8 cellular contexts compared by ENCODE assay signal in genomic region chr4:186726150-186726439, GRCh38. TPM values are rescaled to one million over a fixed set of nuclear protein-coding genes. Genes with fewer than 3 reads are reported as not detected.
A peak's percentile ranks its signal among the peaks of the same experiment; 100 is the strongest.
DNase-seq lines count a peak whose midpoint lies in the region; ATAC-seq and TF ChIP-seq lines count a peak whose summit lies in the region.

No MANE protein-coding gene starts in this region.

- POLR2A ChIA-PET in HEK293 (lab: Yijun Ruan, JAX), result interaction anchor here (0.6 kb wide), 1 partner anchor 119 kb away, joined by 4 read pairs; no protein-coding TSS in a partner anchor

- no peaks in the 10 kb centered on the region for H3K36me3 ChIP-seq in HEK293 (ENCODE audit: control insufficient read depth in 2 of 2, insufficient read depth in 1 of 2, low read length in 2 of 2)
- H3K36me3 ChIP-seq in skeletal muscle tissue (ENCODE audit: control insufficient read depth in 3 of 3, insufficient read depth in 3 of 3, low read length in 3 of 3), result no peaks in the 10 kb centered on the region

- no peaks in the 10 kb centered on the region for H3K4me1 Mint-ChIP-seq in activated T-helper 2 cell treated with anti-CD3 and anti-CD28 coated beads, Interferon-gamma antibody, Interleukin-2, Interleukin-4, amounts not matched to agents 10 μg/mL and 5 μg/mL and 100 μg/mL, durations not matched to agents 14 hours and 24 hours and 36 hours (ENCODE audit: low read depth)

- no peaks in the 10 kb centered on the region for H3K36me3 Mint-ChIP-seq in activated T-helper 2 cell treated with anti-CD3 and anti-CD28 coated beads, Interferon-gamma antibody, Interleukin-2, Interleukin-4, amounts not matched to agents 10 μg/mL and 5 μg/mL and 100 μg/mL, durations not matched to agents 14 hours and 24 hours and 36 hours (ENCODE audit: low read depth)

- H3K27me3 ChIP-seq in skeletal muscle tissue (ENCODE audit: control insufficient read depth in 3 of 3, insufficient read depth in 3 of 3, low read length in 3 of 3), result peaks cover 3 to 46% (median 39%) of the 10 kb centered on the region in 3 donors

- H3K9me3 ChIP-seq in HEK293 (ENCODE audit: control insufficient read depth, insufficient read depth, low read depth, low read length) (no peaks in the 10 kb centered on the region), skeletal muscle tissue (ENCODE audit: control insufficient read depth in 3 of 3, low read length in 3 of 3) (no peaks in the 10 kb centered on the region)

- H3K4me3 Mint-ChIP-seq in activated T-helper 2 cell treated with anti-CD3 and anti-CD28 coated beads, Interferon-gamma antibody, Interleukin-2, Interleukin-4, amounts not matched to agents 10 μg/mL and 5 μg/mL and 100 μg/mL, durations not matched to agents 14 hours and 24 hours and 36 hours (ENCODE audit: low read depth), result peak overlapping the region; percentile 33

- H3K9ac ChIP-seq in skeletal muscle tissue (ENCODE audit: low read depth in 1 of 3, low read length in 3 of 3), result peak overlapping the region; percentile 63 to 67 (median 66)

- H3K4me3 ChIP-seq in HEK293 (ENCODE audit: low read depth, low read length) (peak overlapping the region; percentile 84), iPS-11a (ENCODE audit: low read depth, low read length) (peak overlapping the region; percentile 88), skeletal muscle tissue (ENCODE audit: low read length in 3 of 3) (peak overlapping the region; percentile 66 to 83 (median 74))

- intact Hi-C loops in activated T-helper 2 cell treated with anti-CD3 and anti-CD28 coated beads, Interferon-gamma antibody, Interleukin-2, Interleukin-4, amounts not matched to agents 10 μg/mL and 5 μg/mL and 100 μg/mL, durations not matched to agents 14 hours and 24 hours and 36 hours (cut with micrococcal nuclease), result loop anchor here (5.0 kb wide), 1 partner anchor 1709 kb away; the partner anchor contains the start of gene HELT

- no peak for ATAC-seq in HG03025 (IDR thresholded peaks at IDR 0.05; ENCODE audit: low FRiP score, unreplicated experiment)
- no peak for ATAC-seq in HG02623 (IDR thresholded peaks at IDR 0.05; ENCODE audit: unreplicated experiment)
- ATAC-seq in HG02852 (IDR thresholded peaks at IDR 0.05; ENCODE audit: unreplicated experiment), result no peak

- no peak overlapping the region for H3K27ac Mint-ChIP-seq in activated T-helper 2 cell treated with anti-CD3 and anti-CD28 coated beads, Interferon-gamma antibody, Interleukin-2, Interleukin-4, amounts not matched to agents 10 μg/mL and 5 μg/mL and 100 μg/mL, durations not matched to agents 14 hours and 24 hours and 36 hours

- peaks cover 52% of the 10 kb centered on the region for H3K27me3 Mint-ChIP-seq in activated T-helper 2 cell treated with anti-CD3 and anti-CD28 coated beads, Interferon-gamma antibody, Interleukin-2, Interleukin-4, amounts not matched to agents 10 μg/mL and 5 μg/mL and 100 μg/mL, durations not matched to agents 14 hours and 24 hours and 36 hours (ENCODE audit: low read depth)

- H3K4me1 ChIP-seq in HEK293 (ENCODE audit: control insufficient read depth, insufficient read depth, low read length) (no peaks in the 10 kb centered on the region), skeletal muscle tissue (ENCODE audit: control insufficient read depth in 3 of 3, insufficient read depth in 3 of 3, low read length in 3 of 3) (peaks cover 15 to 19% (median 17%) of the 10 kb centered on the region in 3 donors)

- CTCF ChIA-PET in HEK293 (lab: Yijun Ruan, JAX), result interaction anchor here (0.6 to 1.5 kb wide), 3 partner anchors 56 to 155 kb away, joined by 3 to 4 read pairs (median 4); no protein-coding TSS in a partner anchor

- H3K27ac ChIP-seq in HEK293 (ENCODE audit: extremely low read depth, low read depth, low read length) (peak overlapping the region; percentile 94), skeletal muscle tissue (ENCODE audit: low read depth, low read length) (peak overlapping the region; percentile 77)

- TF ChIP-seq CTCF in HEK293 (tag by site-specific recombination; IDR thresholded peaks at IDR 0.05), result no peak

- DNase-seq in activated T-helper 2 cell treated with anti-CD3 and anti-CD28 coated beads, Interferon-gamma antibody, Interleukin-2, Interleukin-4, amounts not matched to agents 10 μg/mL and 5 μg/mL and 100 μg/mL, durations not matched to agents 14 hours and 24 hours and 36 hours (ENCODE audit: low spot score), result no peak
- no peak for DNase-seq in NCI-H748 (lab: John Stamatoyannopoulos, UW; ENCODE audit: unreplicated experiment)

- H3K9me3 Mint-ChIP-seq in activated T-helper 2 cell treated with anti-CD3 and anti-CD28 coated beads, Interferon-gamma antibody, Interleukin-2, Interleukin-4, amounts not matched to agents 10 μg/mL and 5 μg/mL and 100 μg/mL, durations not matched to agents 14 hours and 24 hours and 36 hours, result peaks cover 4% of the 10 kb centered on the region

TF ChIP-seq in HEK293, 187 proteins besides CTCF, POLR2A, EP300 and RAD21:
- TF ChIP-seq ZBTB26 (tag by site-specific recombination; optimal IDR thresholded peaks at IDR 0.05) (peak; percentile 40), ZNF26 (tag by site-specific recombination; IDR thresholded peaks at IDR 0.05) (no peak), ZNF335 (tag by site-specific recombination; conservative IDR thresholded peaks at IDR 0.05) (0 out of 2 replicates have a peak, but pooled peaks have one; percentile 30)
TF ChIP-seq in HEK293: peak in this region for 2.

RNA-seq across cellular contexts. Expression of gene FAT1, which starts 2.4 kb away (rescaled TPM):
- total RNA-seq in activated T-helper 2 cell treated with anti-CD3 and anti-CD28 coated beads, Interferon-gamma antibody, Interleukin-2, Interleukin-4, amounts not matched to agents 10 μg/mL and 5 μg/mL and 100 μg/mL, durations not matched to agents 14 hours and 24 hours and 36 hours, result 0.05 TPM in 2 replicates
- total RNA-seq in skeletal muscle tissue, result 173 TPM

Comparison
In these comparisons a context has a peak if more than half of its experiments do, and no peak if none do; other contexts are left out.
1. RNA of gene FAT1, which starts 2.4 kb away (total RNA-seq): 173 TPM in skeletal muscle tissue (single experiment); 0.05 TPM in activated T-helper 2 cell treated with anti-CD3 and anti-CD28 coated beads, Interferon-gamma antibody, Interleukin-2, Interleukin-4, amounts not matched to agents 10 μg/mL and 5 μg/mL and 100 μg/mL, durations not matched to agents 14 hours and 24 hours and 36 hours; every median in the first group is over 100 times any median in the second.
2. Peak in every context shown above with its lines, with median percentiles within 50 percentile points of each other: H3K4me3 ChIP-seq.